Comparison of ENCODE assay signal across 8 cellular contexts in genomic region chr9:70113403-70114022, GRCh38.
A peak's percentile ranks its signal among the peaks of the same experiment; 100 is the strongest.
DNase-seq lines count a peak whose midpoint lies in the region; ATAC-seq and TF ChIP-seq lines count a peak whose summit lies in the region.

No MANE protein-coding gene starts in this region.

- H3K27me3 Mint-ChIP-seq in endothelial cell (ENCODE audit: unreplicated experiment) = peaks cover 3% of the 10 kb centered on the region

- no peak overlapping the region for H2AK5ac ChIP-seq in mesendoderm (ENCODE audit: low read length)

- H3K4me1 Mint-ChIP-seq in endothelial cell (ENCODE audit: unreplicated experiment) = peaks cover 6% of the 10 kb centered on the region

- no peak overlapping the region for H3K27ac Mint-ChIP-seq in endothelial cell (ENCODE audit: unreplicated experiment)

- no peak overlapping the region for H3K9ac ChIP-seq in mesendoderm (ENCODE audit: low read length)

- no peak overlapping the region for H4K8ac ChIP-seq in mesendoderm (ENCODE audit: low read depth, low read length)

- no peak overlapping the region for H4K5ac ChIP-seq in mesendoderm (ENCODE audit: low read length)

- H2BK120ac ChIP-seq in mesendoderm (ENCODE audit: low read depth, low read length) = no peak overlapping the region

- no peaks in the 10 kb centered on the region for H3K36me3 Mint-ChIP-seq in endothelial cell (ENCODE audit: low read depth, unreplicated experiment)

- WGBS in mesendoderm (ENCODE audit: extremely low coverage, insufficient coverage, low lambda C conversion rate) = no CpG with 5 or more reads among the region's 4 CpGs

- H3K4me3 ChIP-seq in mesendoderm (ENCODE audit: low read length) = no peak overlapping the region

- H3K79me1 ChIP-seq in mesendoderm (ENCODE audit: low read length) = no peaks in the 10 kb centered on the region

- H3K27ac ChIP-seq in mesendoderm (ENCODE audit: low read depth, low read length) = no peak overlapping the region

- no peak overlapping the region for H3K18ac ChIP-seq in mesendoderm (ENCODE audit: low read length)

- H3K79me2 ChIP-seq in mesendoderm (ENCODE audit: control insufficient read depth, insufficient read depth, low read length) = no peaks in the 10 kb centered on the region

- H3K4me1 ChIP-seq in mesendoderm (ENCODE audit: control insufficient read depth, low read depth, low read length) = no peaks in the 10 kb centered on the region

- H3K4me2 ChIP-seq in mesendoderm (ENCODE audit: low read length) = no peak overlapping the region

- no peaks in the 10 kb centered on the region for H3K27me3 ChIP-seq in mesendoderm (ENCODE audit: insufficient read depth, low read length, poor library complexity)

- H2BK5ac ChIP-seq in mesendoderm (ENCODE audit: low read length) = no peak overlapping the region

- H3K23ac ChIP-seq in mesendoderm (ENCODE audit: low read length) = no peak overlapping the region

- no peaks in the 10 kb centered on the region for H3K36me3 ChIP-seq in mesendoderm (ENCODE audit: control insufficient read depth, insufficient read depth, low read length)

- peak; percentile 65 for TF ChIP-seq CTCF in endothelial cell (IDR thresholded peaks at IDR 0.05; ENCODE audit: unreplicated experiment)

- H3K9me3 Mint-ChIP-seq in endothelial cell (ENCODE audit: unreplicated experiment) = no peaks in the 10 kb centered on the region

- no peak overlapping the region for H3K4ac ChIP-seq in mesendoderm (ENCODE audit: low read depth, low read length)

- ATAC-seq in GM19324 (IDR thresholded peaks at IDR 0.05; ENCODE audit: low FRiP score, unreplicated experiment) (peak; percentile 60), GM18907 (IDR thresholded peaks at IDR 0.05; ENCODE audit: unreplicated experiment) (no peak), HG03159 (IDR thresholded peaks at IDR 0.05; ENCODE audit: unreplicated experiment) (no peak)

- H3K56ac ChIP-seq in mesendoderm (ENCODE audit: low read length) = no peak overlapping the region

- no peak overlapping the region for H3K4me3 Mint-ChIP-seq in endothelial cell (ENCODE audit: unreplicated experiment)

- DNase-seq in DMS114 treated with DMSO at 0.1 percent for 48 hours (lab: John Stamatoyannopoulos, UW; ENCODE audit: unreplicated experiment) (peak; percentile 6), HUDEP-2 (lab: John Stamatoyannopoulos, UW; ENCODE audit: unreplicated experiment in 76 of 76) (peak in 46 of 76 experiments; percentile 0 to 55 (median 22)), RPMI7951 (ENCODE audit: low read depth) (peak; percentile 62), endothelial cell (ENCODE audit: low spot score) (peak; percentile 51), mesendoderm (peak; percentile 82)

- no peak overlapping the region for H2BK15ac ChIP-seq in mesendoderm (replicated peaks; ENCODE audit: low read depth)

Comparison
In these comparisons a context has a peak if more than half of its experiments do, and no peak if none do; other contexts are left out.
1. DNase-seq: peak in every context shown above with its lines; median percentile 82 in mesendoderm; 62 in RPMI7951; 51 in endothelial cell; 22 in HUDEP-2; 6 in DMS114 treated with DMSO at 0.1 percent for 48 hours.